ENCODE assay signal across 15 cellular contexts in the genomic region with DNA sequence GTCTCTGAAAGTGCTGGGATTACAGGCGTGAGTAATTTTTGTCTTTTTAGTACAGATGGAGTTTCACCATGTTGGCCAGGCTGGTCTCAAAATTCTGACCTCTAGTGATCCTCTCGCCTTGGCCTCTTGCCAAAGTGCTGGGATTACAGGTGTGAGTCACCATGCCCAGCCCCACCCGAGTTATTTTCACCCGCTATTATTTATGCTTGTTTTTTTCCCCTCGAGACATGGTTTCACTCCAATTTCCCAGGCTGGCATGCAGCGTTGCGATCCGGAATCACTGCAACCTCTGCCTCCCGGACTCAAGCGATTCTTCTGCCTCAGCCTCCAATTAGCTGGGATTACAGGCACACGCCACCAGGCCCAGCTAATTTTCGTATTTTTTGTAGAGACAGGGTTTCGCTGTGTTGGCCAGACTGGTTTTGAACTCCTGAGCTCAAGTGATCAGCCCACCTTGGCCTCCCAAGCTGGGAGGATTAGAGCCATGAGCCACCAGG. TPM values are rescaled to one million over a fixed set of nuclear protein-coding genes. Genes with fewer than 3 reads are reported as not detected.
DNase-seq lines count a peak whose midpoint lies in the region; ATAC-seq and TF ChIP-seq lines count a peak whose summit lies in the region.
"Had no signal": no experiment of that assay in that cellular context is flagged by ENCODE, and none has a peak within 500 bp of the region (broad histone marks: within the 10 kb centered on the region; RNA-seq: fewer than 3 reads in every experiment).

No MANE protein-coding gene starts in this region.

- H3K79me2 ChIP-seq in GM23338 (replicated peaks; ENCODE audit: insufficient read depth): peaks cover 5% of the 10 kb centered on the region; the same call in 1 of the 2 replicates

- TF ChIP-seq CTCF in GM23338 (conservative IDR thresholded peaks at IDR 0.05; ENCODE audit: low read depth in 2 of 2) (no peak), WERI-Rb-1 (IDR thresholded peaks at IDR 0.05; ENCODE audit: low read depth, low read length) (no peak), right lobe of liver (IDR thresholded peaks at IDR 0.05) (no peak)

- no peak overlapping the region for H3K4me3 ChIP-seq in GM23338
- H3K4me3 ChIP-seq in WERI-Rb-1 (ENCODE audit: low read depth, low read length): no peak overlapping the region
- no peak overlapping the region for H3K4me3 ChIP-seq in right lobe of liver
- H3K4me3 ChIP-seq: coronary artery, thoracic aorta had no signal

- no peak overlapping the region for H3K4me3 Mint-ChIP-seq in GM23338
- no peak overlapping the region for H3K4me3 Mint-ChIP-seq in activated CD4-positive, alpha-beta T cell treated with anti-CD3 and anti-CD28 coated beads, Interleukin-2, amount 10 ng/mL, durations not matched to agents 24 days and 14 days
- H3K4me3 Mint-ChIP-seq: activated naive CD8-positive, alpha-beta T cell treated with anti-CD3 and anti-CD28 coated beads for 36 hours; immature natural killer cell had no signal

- H3K27ac ChIP-seq in GM23338 (ENCODE audit: low read depth) (peak overlapping the region; percentile 53; the same call in 1 of the 2 replicates), WERI-Rb-1 (peak overlapping the region; percentile 33; the same call in 1 of the 2 replicates), right lobe of liver (no peak overlapping the region)
- H3K27ac ChIP-seq: coronary artery, HL-60 had no signal

- peaks cover 2% of the 10 kb centered on the region; the same call in 1 of the 3 replicates for H3K9me3 Mint-ChIP-seq in GM23338
- H3K9me3 Mint-ChIP-seq in activated CD4-positive, alpha-beta T cell treated with anti-CD3 and anti-CD28 coated beads, Interleukin-2, amount 10 ng/mL, durations not matched to agents 24 days and 14 days: no peaks in the 10 kb centered on the region
- H3K9me3 Mint-ChIP-seq: activated naive CD8-positive, alpha-beta T cell treated with anti-CD3 and anti-CD28 coated beads for 36 hours; immature natural killer cell; naive thymus-derived CD4-positive, alpha-beta T cell had no signal

- peaks cover 40% of the 10 kb centered on the region for H3F3A ChIP-seq in GM23338 (replicated peaks; ENCODE audit: low read depth)

- no peaks in the 10 kb centered on the region for H3K9me3 ChIP-seq in WERI-Rb-1 (ENCODE audit: severe bottlenecking)
- H3K9me3 ChIP-seq in right lobe of liver: no peaks in the 10 kb centered on the region
- H3K9me3 ChIP-seq: thoracic aorta had no signal

- peak overlapping the region; percentile 59; the same call in 1 of the 2 replicates for H3K27ac Mint-ChIP-seq in GM23338
- no peak overlapping the region for H3K27ac Mint-ChIP-seq in activated CD4-positive, alpha-beta T cell treated with anti-CD3 and anti-CD28 coated beads, Interleukin-2, amount 10 ng/mL, durations not matched to agents 24 days and 14 days
- H3K27ac Mint-ChIP-seq: activated naive CD8-positive, alpha-beta T cell treated with anti-CD3 and anti-CD28 coated beads for 36 hours; immature natural killer cell; naive thymus-derived CD4-positive, alpha-beta T cell had no signal

- no peak; the same call in 2 of the 3 replicates for ATAC-seq in GM23338
- peak in 3 of 4 donors; percentile 47 to 50 (median 50) for ATAC-seq in right lobe of liver
- ATAC-seq: naive thymus-derived CD4-positive, alpha-beta T cell had no signal

- WGBS in right lobe of liver (ENCODE audit: insufficient coverage, low coverage, low lambda C conversion rate, missing lambda C conversion rate): 40% methylated on average over 5 of the region's 13 CpGs

- peaks cover 17% of the 10 kb centered on the region for H3K27me3 Mint-ChIP-seq in GM23338 (ENCODE audit: insufficient read depth, low read depth, poor library complexity)
- H3K27me3 Mint-ChIP-seq in activated CD4-positive, alpha-beta T cell treated with anti-CD3 and anti-CD28 coated beads, Interleukin-2, amount 10 ng/mL, durations not matched to agents 24 days and 14 days: no peaks in the 10 kb centered on the region
- H3K27me3 Mint-ChIP-seq: activated naive CD8-positive, alpha-beta T cell treated with anti-CD3 and anti-CD28 coated beads for 36 hours; naive thymus-derived CD4-positive, alpha-beta T cell had no signal

- peaks cover 5% of the 10 kb centered on the region; the same call in 2 of the 3 replicates for H3K4me1 Mint-ChIP-seq in GM23338
- H3K4me1 Mint-ChIP-seq in activated CD4-positive, alpha-beta T cell treated with anti-CD3 and anti-CD28 coated beads, Interleukin-2, amount 10 ng/mL, durations not matched to agents 24 days and 14 days: peaks cover 1% of the 10 kb centered on the region
- H3K4me1 Mint-ChIP-seq: immature natural killer cell had no signal

- TF ChIP-seq RAD21 in Ishikawa (IDR thresholded peaks at IDR 0.05; ENCODE audit: low read depth): no peak

- TF ChIP-seq EP300 in Ishikawa (IDR thresholded peaks at IDR 0.05; ENCODE audit: borderline replicate concordance): no peak

- no peak for TF ChIP-seq POLR2A in right lobe of liver (IDR thresholded peaks at IDR 0.05)

- peaks cover 32% of the 10 kb centered on the region for H3K36me3 Mint-ChIP-seq in GM23338 (ENCODE audit: low read depth)
- peaks cover 28% of the 10 kb centered on the region for H3K36me3 Mint-ChIP-seq in activated CD4-positive, alpha-beta T cell treated with anti-CD3 and anti-CD28 coated beads, Interleukin-2, amount 10 ng/mL, durations not matched to agents 24 days and 14 days (ENCODE audit: low read depth)

- intact Hi-C loops in right lobe of liver (cut with DNase I): no loop called here
- intact Hi-C loops in activated CD4-positive, alpha-beta T cell treated with anti-CD3 and anti-CD28 coated beads, Interleukin-2, amount 10 ng/mL, durations not matched to agents 24 days and 14 days (cut with micrococcal nuclease): no loop called here

- no peak overlapping the region for H3K4me2 ChIP-seq in GM23338

- no peak overlapping the region for H2AFZ ChIP-seq in GM23338

- H3K27me3 ChIP-seq in GM23338 (ENCODE audit: insufficient read depth) (no peaks in the 10 kb centered on the region), WERI-Rb-1 (ENCODE audit: insufficient read depth, low read depth, severe bottlenecking) (no peaks in the 10 kb centered on the region), right lobe of liver (no peaks in the 10 kb centered on the region)

- H3K9me2 ChIP-seq in GM23338 (ENCODE audit: insufficient read depth): no peaks in the 10 kb centered on the region

- no peaks in the 10 kb centered on the region for H3K4me1 ChIP-seq in GM23338 (ENCODE audit: insufficient read depth)
- no peaks in the 10 kb centered on the region for H3K4me1 ChIP-seq in right lobe of liver

- peaks cover 12% of the 10 kb centered on the region for H4K20me1 ChIP-seq in GM23338 (replicated peaks; ENCODE audit: insufficient read depth)

- H3K36me3 ChIP-seq in GM23338 (ENCODE audit: insufficient read depth): peaks cover 22% of the 10 kb centered on the region
- H3K36me3 ChIP-seq in WERI-Rb-1: peaks cover 36% of the 10 kb centered on the region
- H3K36me3 ChIP-seq in right lobe of liver: peaks cover 0 to 20% (median 13%) of the 10 kb centered on the region in 4 donors

- DNase-seq in GM23338 (ENCODE audit: low spot score) (peak; percentile 11), WERI-Rb-1 (no peak), right lobe of liver (peak in 2 of 3 donors; percentile 47 to 67), NK-92 (lab: John Stamatoyannopoulos, UW; ENCODE audit: unreplicated experiment) (no peak), OCI-M2 (lab: John Stamatoyannopoulos, UW; ENCODE audit: unreplicated experiment) (no peak)
- DNase-seq in activated CD4-positive, alpha-beta T cell treated with anti-CD3 and anti-CD28 coated beads, Interleukin-2, amount 10 ng/mL, durations not matched to agents 24 days and 14 days: no peak
- DNase-seq: activated naive CD8-positive, alpha-beta T cell treated with anti-CD3 and anti-CD28 coated beads for 36 hours; immature natural killer cell; naive thymus-derived CD4-positive, alpha-beta T cell; NCI-H187; T-helper 9 cell had no signal

TF ChIP-seq in GM23338, 12 proteins besides CTCF, POLR2A, EP300 and RAD21 (continues in another document):
- TF ChIP-seq NANOG (IDR thresholded peaks at IDR 0.05; ENCODE audit: borderline replicate concordance) (no peak), POLR2AphosphoS5 (IDR thresholded peaks at IDR 0.05; ENCODE audit: low read depth) (no peak), STAT1 (IDR thresholded peaks at IDR 0.05; ENCODE audit: unreplicated experiment) (no peak), ZNF114 (CRISPR knock-in tag; IDR thresholded peaks at IDR 0.05) (no peak), ZNF331 (CRISPR knock-in tag; IDR thresholded peaks at IDR 0.05; ENCODE audit: low read depth) (no peak)

TF ChIP-seq in Ishikawa, 13 proteins besides CTCF, POLR2A, EP300 and RAD21 (continues in another document):
- TF ChIP-seq, protein P1, sequence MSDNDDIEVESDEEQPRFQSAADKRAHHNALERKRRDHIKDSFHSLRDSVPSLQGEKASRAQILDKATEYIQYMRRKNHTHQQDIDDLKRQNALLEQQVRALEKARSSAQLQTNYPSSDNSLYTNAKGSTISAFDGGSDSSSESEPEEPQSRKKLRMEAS (IDR thresholded peaks at IDR 0.05): peak; percentile 30; the same call in 1 of the 2 replicates
- TF ChIP-seq NFIC (IDR thresholded peaks at IDR 0.05) (peak; percentile 87), CREB1 (IDR thresholded peaks at IDR 0.05; ENCODE audit: low read depth) (no peak), TEAD4 (IDR thresholded peaks at IDR 0.05) (0 out of 2 replicates have a peak, but pooled peaks have one; percentile 18)

RNA-seq across cellular contexts. Expression of a gene that starts 9.2 kb away (rescaled TPM):
- 877 and 957 TPM in 2 replicates for total RNA-seq in GM23338 (2014; rRNA removed; shearing (Covaris generic))
- polyA plus RNA-seq in GM23338 (2016; fragmentation: Nextera tagmentation; extraction: Ambion mirVana): 4,267 and 4,484 TPM in 2 replicates
- 100 to 1,000 TPM; 389 to 609 (median 436) TPM for total RNA-seq in right lobe of liver
- total RNA-seq in activated CD4-positive, alpha-beta T cell treated with anti-CD3 and anti-CD28 coated beads, Interleukin-2, amount 10 ng/mL, durations not matched to agents 24 days and 14 days: 1,994 and 2,005 TPM in 2 replicates

RNA-seq across cellular contexts. Expression of a gene that starts 19.2 kb away (rescaled TPM):
- 6.4 and 11.6 TPM in 2 replicates for total RNA-seq in GM23338 (2014; rRNA removed; shearing (Covaris generic))
- 28.4 and 29.8 TPM in 2 replicates for polyA plus RNA-seq in GM23338 (2016; fragmentation: Nextera tagmentation; extraction: Ambion mirVana)
- 10 to 100 TPM in 2 of 6 experiments, 1 to 10 TPM in 4; 6.8 to 13.1 (median 9.2) TPM for total RNA-seq in right lobe of liver
- 32.1 and 32.4 TPM in 2 replicates for total RNA-seq in activated CD4-positive, alpha-beta T cell treated with anti-CD3 and anti-CD28 coated beads, Interleukin-2, amount 10 ng/mL, durations not matched to agents 24 days and 14 days

RNA-seq across cellular contexts. Expression of a gene that starts 25.5 kb away (rescaled TPM):
- total RNA-seq in GM23338 (2014; rRNA removed; shearing (Covaris generic)): 139 and 173 TPM in 2 replicates
- 48.5 and 48.7 TPM in 2 replicates for polyA plus RNA-seq in GM23338 (2016; fragmentation: Nextera tagmentation; extraction: Ambion mirVana)
- total RNA-seq in right lobe of liver: 100 to 1,000 TPM in 2 of 6 experiments, 10 to 100 TPM in 4; 52.2 to 124 (median 84.8) TPM
- 130 and 131 TPM in 2 replicates for total RNA-seq in activated CD4-positive, alpha-beta T cell treated with anti-CD3 and anti-CD28 coated beads, Interleukin-2, amount 10 ng/mL, durations not matched to agents 24 days and 14 days

RNA-seq across cellular contexts. Expression of a gene that starts 45.0 kb away (rescaled TPM):
- 36.0 and 43.4 TPM in 2 replicates for total RNA-seq in GM23338 (2014; rRNA removed; shearing (Covaris generic))
- 9.5 and 10.0 TPM in 2 replicates for polyA plus RNA-seq in GM23338 (2016; fragmentation: Nextera tagmentation; extraction: Ambion mirVana)
- total RNA-seq in right lobe of liver: 10 to 100 TPM; 11.5 to 19.5 (median 15.4) TPM
- total RNA-seq in activated CD4-positive, alpha-beta T cell treated with anti-CD3 and anti-CD28 coated beads, Interleukin-2, amount 10 ng/mL, durations not matched to agents 24 days and 14 days: 42.8 and 44.3 TPM in 2 replicates

Comparison
In these comparisons a context has a peak if more than half of its experiments do, and no peak if none do; other contexts are left out.
1. DNase-seq: peak in GM23338 (single experiment) and right lobe of liver (2 of 3); none in WERI-Rb-1 (single experiment), NK-92 (single experiment), OCI-M2 (single experiment) and activated CD4-positive, alpha-beta T cell treated with anti-CD3 and anti-CD28 coated beads, Interleukin-2, amount 10 ng/mL, durations not matched to agents 24 days and 14 days (single experiment).
2. H3K27ac ChIP-seq: peak in GM23338 (single experiment) and WERI-Rb-1 (single experiment); none in right lobe of liver (0 of 3).